Comparison of ENCODE assay signal across 8 cellular contexts in genomic region chr9:98255578-98256296, GRCh38.
DNase-seq lines count a peak whose midpoint lies in the region; ATAC-seq lines count a peak whose summit lies in the region.

Gene TBC1D2, minus strand, starts transcription at chr9:98255649. Its CDS starts 108 bp downstream, at chr9:98255541.

- H4K20me1 ChIP-seq in BLaER1 treated with 17β-estradiol and CSF1 and Interleukin-3, amounts not matched to agents 10 nM and 100 nM = no peaks in the 10 kb centered on the region

- DNase-seq in GM19240 (ENCODE audit: insufficient read length, low spot score) (peak; percentile 96), NCI-H510A treated with DMSO at 0.1 percent for 48 hours (lab: John Stamatoyannopoulos, UW) (peak; percentile 96), kidney tubule cell (ENCODE audit: low spot score) (peak; percentile 96)
- peak; percentile 96 to 98 for DNase-seq in activated CD4-positive, alpha-beta T cell treated with anti-CD3 and anti-CD28 coated beads for 4 hours
- DNase-seq in stimulated activated CD4-positive, alpha-beta T cell treated with anti-CD3 and anti-CD28 coated beads, Interleukin-1b, Interleukin-23, amount 100 ng/mL, for 1 hour (ENCODE audit: low read depth in 2 of 2) = peak; percentile 96

- H3K27ac ChIP-seq in BLaER1 treated with 17β-estradiol and CSF1 and Interleukin-3, amounts not matched to agents 10 nM and 100 nM = peak within 1 kb of the TSS; percentile 82 to 96 (median 91)
- peak within 1 kb of the TSS; percentile 95 for H3K27ac ChIP-seq in cingulate gyrus (ENCODE audit: low read depth, low read length)

- ATAC-seq in HG03457 (IDR thresholded peaks at IDR 0.05; ENCODE audit: unreplicated experiment) = peak; percentile 76

- no peaks in the 10 kb centered on the region for H3K27me3 ChIP-seq in BLaER1 treated with 17β-estradiol and CSF1 and Interleukin-3, amounts not matched to agents 10 nM and 100 nM

- H3K9ac ChIP-seq in BLaER1 treated with 17β-estradiol and CSF1 and Interleukin-3, amounts not matched to agents 10 nM and 100 nM = peak within 1 kb of the TSS; percentile 81 to 92 (median 87)

- H3K4me1 ChIP-seq in BLaER1 treated with 17β-estradiol and CSF1 and Interleukin-3, amounts not matched to agents 10 nM and 100 nM = peaks cover 23 to 57% (median 53%) of the 10 kb centered on the region in 10 experiments

- no peaks in the 10 kb centered on the region for H3K9me3 ChIP-seq in BLaER1 treated with 17β-estradiol and CSF1 and Interleukin-3, amounts not matched to agents 10 nM and 100 nM (replicated peaks in 1 of 11)

- peak within 1 kb of the TSS; percentile 86 to 99 (median 95) for H3K4me2 ChIP-seq in BLaER1 treated with 17β-estradiol and CSF1 and Interleukin-3, amounts not matched to agents 10 nM and 100 nM

- peak within 1 kb of the TSS; percentile 72 to 91 (median 84) for H3K4me3 ChIP-seq in BLaER1 treated with 17β-estradiol and CSF1 and Interleukin-3, amounts not matched to agents 10 nM and 100 nM

- peaks cover 0 to 20% (median 11%) of the 10 kb centered on the region in 11 experiments; a peak in 14 of 22 replicates for H3K36me3 ChIP-seq in BLaER1 treated with 17β-estradiol and CSF1 and Interleukin-3, amounts not matched to agents 10 nM and 100 nM

Comparison
In these comparisons a context has a peak if more than half of its experiments do, and no peak if none do; other contexts are left out.
1. Peak in every context shown above with its lines: DNase-seq, ATAC-seq, H3K4me3 ChIP-seq and H3K27ac ChIP-seq.